ENCODE assay signal across 7 cellular contexts in the genomic region with DNA sequence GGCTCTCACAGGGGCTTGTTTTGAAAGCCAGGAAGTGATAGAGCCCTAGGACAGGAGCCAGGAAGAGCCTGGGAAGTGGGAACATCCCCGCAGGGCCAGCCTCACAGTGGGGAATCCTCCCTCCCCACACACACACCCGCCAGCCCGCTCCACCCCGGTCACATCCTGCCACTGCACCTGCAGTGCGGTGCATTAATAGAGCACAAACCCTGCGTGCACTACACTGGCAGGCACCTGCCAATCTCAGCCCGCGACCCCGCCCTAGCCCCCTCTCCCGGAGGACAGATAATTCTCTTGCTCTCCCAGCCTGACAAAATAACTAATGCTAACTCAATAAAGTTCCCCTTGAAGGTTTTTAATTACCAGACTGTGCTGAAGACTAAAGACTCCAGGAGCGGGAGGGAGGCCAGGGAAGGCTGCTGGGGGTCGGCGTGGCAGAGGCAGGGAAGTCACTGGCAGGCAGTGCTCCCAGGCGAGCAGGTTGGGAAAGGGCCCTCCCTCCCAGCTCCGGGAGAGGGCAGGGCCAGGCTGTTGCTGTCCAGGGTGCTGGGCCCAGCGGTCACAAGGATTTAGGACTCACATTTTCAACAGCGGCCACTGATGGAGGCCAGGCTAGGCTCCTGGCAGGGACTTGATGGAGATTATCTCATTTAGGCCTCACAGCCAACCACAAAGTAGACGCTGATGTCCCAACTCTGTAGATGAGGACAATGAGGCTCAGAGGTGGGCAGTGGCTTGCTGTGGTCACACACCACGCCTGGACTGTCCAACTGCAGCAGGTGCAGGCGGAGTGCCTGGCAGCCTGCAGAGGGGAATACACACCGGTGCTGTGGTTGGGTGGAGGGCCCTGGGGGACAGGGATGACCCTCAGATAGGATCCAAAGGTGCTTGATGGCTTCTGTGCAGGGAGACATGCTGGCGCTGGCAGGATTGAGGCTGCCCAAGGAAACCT. TPM values are rescaled to one million over a fixed set of nuclear protein-coding genes. Genes with fewer than 3 reads are reported as not detected.
DNase-seq lines count a peak whose midpoint lies in the region; ATAC-seq and TF ChIP-seq lines count a peak whose summit lies in the region.

No MANE protein-coding gene starts in this region.

- DNase-seq in ELR (ENCODE audit: low read depth): peak; percentile 51
- peak; percentile 80 for DNase-seq in NCI-H146 (lab: John Stamatoyannopoulos, UW)
- DNase-seq in astrocyte of the hippocampus (ENCODE audit: low read depth, low spot score): peak; percentile 84
- peak; percentile 56 to 69 for DNase-seq in lung microvascular endothelial cell (ENCODE audit: low read depth in 2 of 2)
- DNase-seq in NK-92 (lab: John Stamatoyannopoulos, UW; ENCODE audit: unreplicated experiment): no peak
- DNase-seq in dorsolateral prefrontal cortex: no peak

- H3K27ac ChIP-seq in dorsolateral prefrontal cortex: peak overlapping the region in 2 of 59 donors; percentile 1 to 22

- ATAC-seq in HG03469 (IDR thresholded peaks at IDR 0.05; ENCODE audit: unreplicated experiment): no peak

- TF ChIP-seq CTCF in dorsolateral prefrontal cortex (IDR thresholded peaks at IDR 0.05 in 54 of 56, conservative IDR thresholded peaks at IDR 0.05 in 2 of 56; ENCODE audit: low read depth in 1 of 56, partially characterized antibody in 56 of 56): peak in 1 of 56 donors; percentile 12

- no peak overlapping the region for H3K4me3 ChIP-seq in dorsolateral prefrontal cortex

- intact Hi-C loops in dorsolateral prefrontal cortex (cut with DNase I): no loop called here

- no peaks in the 10 kb centered on the region for H3K27me3 ChIP-seq in dorsolateral prefrontal cortex

RNA-seq across cellular contexts. Expression of a gene that starts 23.9 kb away (rescaled TPM):
- total RNA-seq in lung microvascular endothelial cell (13.3 and 16.9 TPM in 2 replicates), dorsolateral prefrontal cortex (10 to 100 TPM; 46.9 to 80.5 (median 64.3) TPM)

Comparison
In these comparisons a context has a peak if more than half of its experiments do, and no peak if none do; other contexts are left out.
1. DNase-seq: peak in ELR (single experiment), NCI-H146 (single experiment), astrocyte of the hippocampus (single experiment) and lung microvascular endothelial cell (2 of 2); none in NK-92 (single experiment) and dorsolateral prefrontal cortex (0 of 10).